ENCODE assay signal across 2 cellular contexts in genomic region chr1:28466226-28466778, GRCh38.
TF ChIP-seq lines count a peak whose summit lies in the region.

No MANE protein-coding gene starts in this region.

TF ChIP-seq in IMR-90, 13 proteins besides CTCF, POLR2A, EP300 and RAD21:
- TF ChIP-seq FOS (IDR thresholded peaks at IDR 0.05; ENCODE audit: low read depth, low read length) (no peak), RCOR1 (IDR thresholded peaks at IDR 0.05; ENCODE audit: insufficient replicate concordance, low read length) (no peak), SMC3 (IDR thresholded peaks at IDR 0.05; ENCODE audit: low read depth, low read length) (no peak), NFE2L2 (IDR thresholded peaks at IDR 0.05; ENCODE audit: low read depth, low read length) (no peak), RFX5 (IDR thresholded peaks at IDR 0.05; ENCODE audit: low read depth, low read length) (no peak), MAZ (IDR thresholded peaks at IDR 0.05; ENCODE audit: borderline replicate concordance, low read depth, low read length) (no peak), MXI1 (IDR thresholded peaks at IDR 0.05; ENCODE audit: borderline replicate concordance, low read depth, low read length) (no peak), USF2 (IDR thresholded peaks at IDR 0.05; ENCODE audit: low read depth, low read length) (no peak), CHD1 (IDR thresholded peaks at IDR 0.05; ENCODE audit: low read depth, low read length) (no peak), CEBPB (IDR thresholded peaks at IDR 0.05; ENCODE audit: low read depth, low read length) (no peak), MAFK (IDR thresholded peaks at IDR 0.05; ENCODE audit: low read depth, low read length) (no peak), BHLHE40 (IDR thresholded peaks at IDR 0.05; ENCODE audit: low read depth, low read length) (no peak), ELK1 (IDR thresholded peaks at IDR 0.05; ENCODE audit: borderline replicate concordance, low read depth, low read length) (no peak)
TF ChIP-seq in IMR-90: peak in this region for 0.

TF ChIP-seq in GM12891, 5 proteins besides CTCF, POLR2A, EP300 and RAD21:
- no peak for TF ChIP-seq PAX5 (IDR thresholded peaks at IDR 0.05; ENCODE audit: insufficient read depth, low read length, severe bottlenecking)
